Comparison of ENCODE assay signal across 14 cellular contexts in genomic region chr16:86951831-86952598, GRCh38.
DNase-seq lines count a peak whose midpoint lies in the region; ATAC-seq, FAIRE-seq and TF ChIP-seq lines count a peak whose summit lies in the region.
"Had no signal": no experiment of that assay in that cellular context is flagged by ENCODE, and none has a peak within 500 bp of the region (broad histone marks: within the 10 kb centered on the region; RNA-seq: fewer than 3 reads in every experiment).

No MANE protein-coding gene starts in this region.

- H2AFZ ChIP-seq in H1 (ENCODE audit: low read length) = no peak overlapping the region

- H3K27ac ChIP-seq in BLaER1 treated with 17β-estradiol and CSF1 and Interleukin-3, amounts not matched to agents 10 nM and 100 nM = peak overlapping the region in 10 of 11 experiments; percentile 65 to 87 (median 74); a peak in 20 of 22 replicates
- H3K27ac ChIP-seq in H1 (ENCODE audit: low read depth, low read length) = no peak overlapping the region
- peak overlapping the region; percentile 86 for H3K27ac ChIP-seq in mesodermal cell (ENCODE audit: low read depth, low read length, severe bottlenecking)
- H3K27ac ChIP-seq: neutrophil had no signal

- H3K36me3 ChIP-seq in BLaER1 treated with 17β-estradiol and CSF1 and Interleukin-3, amounts not matched to agents 10 nM and 100 nM = no peaks in the 10 kb centered on the region
- H3K36me3 ChIP-seq in H1 (ENCODE audit: control insufficient read depth in 2 of 4, insufficient read depth in 4 of 4, low read length in 3 of 4) (no peaks in the 10 kb centered on the region), mesodermal cell (ENCODE audit: control insufficient read depth, insufficient read depth, low read length) (no peaks in the 10 kb centered on the region)
- H3K36me3 ChIP-seq: neutrophil had no signal

- no peak overlapping the region for H4K8ac ChIP-seq in H1 (ENCODE audit: extremely low read depth, insufficient read depth, low read length)

- H3K4me3 Mint-ChIP-seq in activated CD4-positive, alpha-beta T cell treated with anti-CD3 and anti-CD28 coated beads, Interleukin-2, amount 10 ng/mL, durations not matched to agents 7 days and 5 days = no peak overlapping the region

- peak overlapping the region; percentile 27 to 87 (median 74) for H3K4me2 ChIP-seq in BLaER1 treated with 17β-estradiol and CSF1 and Interleukin-3, amounts not matched to agents 10 nM and 100 nM
- H3K4me2 ChIP-seq in H1 (ENCODE audit: insufficient read depth in 1 of 2, low read depth in 2 of 2, low read length in 2 of 2) = no peak overlapping the region

- H3K79me2 ChIP-seq in H1 (ENCODE audit: control insufficient read depth in 1 of 2, insufficient read depth in 2 of 2, low read length in 2 of 2) = no peaks in the 10 kb centered on the region

- H2BK15ac ChIP-seq in H1 (ENCODE audit: low read length) = no peak overlapping the region

- H3K4me1 ChIP-seq in BLaER1 treated with 17β-estradiol and CSF1 and Interleukin-3, amounts not matched to agents 10 nM and 100 nM = peaks cover 11 to 63% (median 34%) of the 10 kb centered on the region in 10 experiments
- peaks cover 0 to 8% (median 1%) of the 10 kb centered on the region in 4 experiments; a peak in 2 of 7 replicates for H3K4me1 ChIP-seq in H1 (replicated peaks in 1 of 4; ENCODE audit: control insufficient read depth in 3 of 4, insufficient read depth in 4 of 4, low read length in 3 of 4)
- H3K4me1 ChIP-seq in mesodermal cell (ENCODE audit: control insufficient read depth, insufficient read depth, low read length, poor library complexity, severe bottlenecking) = peaks cover 45% of the 10 kb centered on the region

- no peak for TF ChIP-seq CTCF in H1 (IDR thresholded peaks at IDR 0.05; ENCODE audit: control extremely low read depth in 1 of 3, insufficient read depth in 1 of 3, low read depth in 1 of 3, low read length in 3 of 3)

- no peak overlapping the region for H2BK120ac ChIP-seq in H1 (replicated peaks; ENCODE audit: low read depth, low read length)

- no peaks in the 10 kb centered on the region; a peak in 3 of 22 replicates for H3K9me3 ChIP-seq in BLaER1 treated with 17β-estradiol and CSF1 and Interleukin-3, amounts not matched to agents 10 nM and 100 nM (replicated peaks in 1 of 11)
- H3K9me3 ChIP-seq in H1 (ENCODE audit: insufficient read depth in 2 of 2, low read depth in 1 of 2, low read length in 1 of 2) (peaks cover 0 to 6% of the 10 kb centered on the region in 2 experiments; a peak in 1 of 4 replicates), mesodermal cell (ENCODE audit: control insufficient read depth, low read length) (no peaks in the 10 kb centered on the region)
- H3K9me3 ChIP-seq: neutrophil had no signal

- no peak overlapping the region for H2BK5ac ChIP-seq in H1 (ENCODE audit: low read depth, low read length)

- no peak overlapping the region for H2AK5ac ChIP-seq in H1 (ENCODE audit: low read depth, low read length)

- peak overlapping the region in 1 of 10 experiments; percentile 3; a peak in 2 of 20 replicates for H3K4me3 ChIP-seq in BLaER1 treated with 17β-estradiol and CSF1 and Interleukin-3, amounts not matched to agents 10 nM and 100 nM
- no peak overlapping the region for H3K4me3 ChIP-seq in H1 (ENCODE audit: extremely low read depth in 1 of 4, insufficient read depth in 2 of 4, low read depth in 3 of 4, low read length in 4 of 4)
- H3K4me3 ChIP-seq in mesodermal cell (ENCODE audit: extremely low read depth, insufficient read depth, low read length, poor library complexity, severe bottlenecking) = no peak overlapping the region

- no peak overlapping the region for H3K14ac ChIP-seq in H1 (ENCODE audit: insufficient read length)

- H3K18ac ChIP-seq in H1 (ENCODE audit: extremely low read depth, low read length) = no peak overlapping the region

- no peaks in the 10 kb centered on the region for H3K27me3 ChIP-seq in BLaER1 treated with 17β-estradiol and CSF1 and Interleukin-3, amounts not matched to agents 10 nM and 100 nM
- H3K27me3 ChIP-seq in H1 (replicated peaks in 1 of 4; ENCODE audit: control insufficient read depth in 3 of 4, extremely low read depth in 1 of 4, insufficient read depth in 3 of 4, low read length in 3 of 4) = no peaks in the 10 kb centered on the region

- no peak overlapping the region for H3K4ac ChIP-seq in H1 (replicated peaks; ENCODE audit: insufficient read length, low read depth, low read length)

- no peak overlapping the region for H2BK12ac ChIP-seq in H1 (ENCODE audit: low read depth, low read length)

- H3K4me1 Mint-ChIP-seq in activated CD4-positive, alpha-beta T cell treated with anti-CD3 and anti-CD28 coated beads, Interleukin-2, amount 10 ng/mL, durations not matched to agents 7 days and 5 days = peaks cover 6% of the 10 kb centered on the region

- TF ChIP-seq EP300 in H1 (IDR thresholded peaks at IDR 0.05; ENCODE audit: borderline replicate concordance in 1 of 2, low read depth in 2 of 2, low read length in 2 of 2) = no peak

- peak overlapping the region; percentile 70 for H3K56ac ChIP-seq in H1 (replicated peaks; ENCODE audit: insufficient read length, low read depth, low read length)

- peak overlapping the region in 8 of 11 experiments; percentile 3 to 67 (median 53); a peak in 12 of 22 replicates for H3K9ac ChIP-seq in BLaER1 treated with 17β-estradiol and CSF1 and Interleukin-3, amounts not matched to agents 10 nM and 100 nM
- no peak overlapping the region for H3K9ac ChIP-seq in H1 (replicated peaks in 1 of 4; ENCODE audit: extremely low read depth in 1 of 4, low read depth in 3 of 4, low read length in 3 of 4)

- CTCF ChIA-PET in H1 (lab: Charles Lee; ENCODE audit: partially characterized antibody) = interaction anchor here (0.6 to 1.3 kb wide), 3 partner anchors 65 to 470 kb away, joined by 3 read pairs; no protein-coding TSS in a partner anchor
- CTCF ChIA-PET in activated CD4-positive, alpha-beta T cell treated with anti-CD3 and anti-CD28 coated beads, Interleukin-2, amount 10 ng/mL, durations not matched to agents 7 days and 5 days (lab: Charles Lee) = no interaction called here

- no peaks in the 10 kb centered on the region for H3K36me3 Mint-ChIP-seq in activated CD4-positive, alpha-beta T cell treated with anti-CD3 and anti-CD28 coated beads, Interleukin-2, amount 10 ng/mL, durations not matched to agents 7 days and 5 days (ENCODE audit: low read depth)

- no peak for ATAC-seq in HG03097 (IDR thresholded peaks at IDR 0.05; ENCODE audit: low FRiP score, unreplicated experiment)

- H2BK20ac ChIP-seq in H1 (ENCODE audit: low read length) = no peak overlapping the region

- 92% methylated on average over 13 of the region's 13 CpGs; no CpG with 5 or more reads in 1 of the 2 experiments for WGBS in H1 (ENCODE audit: extremely low coverage in 1 of 2, insufficient coverage in 1 of 2, insufficient read length in 1 of 2, insufficient replicate concordance in 2 of 2, low coverage in 1 of 2, low lambda C conversion rate in 2 of 2, missing lambda C conversion rate in 1 of 2), 2 experiments
- 84 to 87% methylated on average over 7 to 12 of the region's 13 CpGs for WGBS in mesodermal cell (ENCODE audit: insufficient coverage in 2 of 2), 2 experiments

- no peak overlapping the region for H4K5ac ChIP-seq in H1 (ENCODE audit: insufficient read length, low read depth, low read length)

- TF ChIP-seq RAD21 in H1 (IDR thresholded peaks at IDR 0.05 in 1 of 2, conservative IDR thresholded peaks at IDR 0.05 in 1 of 2; ENCODE audit: low read depth in 2 of 2, low read length in 2 of 2) = no peak

- H3K27ac Mint-ChIP-seq in activated CD4-positive, alpha-beta T cell treated with anti-CD3 and anti-CD28 coated beads, Interleukin-2, amount 10 ng/mL, durations not matched to agents 7 days and 5 days = no peak overlapping the region

- no peaks in the 10 kb centered on the region for H4K20me1 ChIP-seq in BLaER1 treated with 17β-estradiol and CSF1 and Interleukin-3, amounts not matched to agents 10 nM and 100 nM
- H4K20me1 ChIP-seq in H1 (replicated peaks in 1 of 2; ENCODE audit: control insufficient read depth in 1 of 2, insufficient read depth in 2 of 2, low read length in 2 of 2) = peaks cover 0 to 4% of the 10 kb centered on the region in 2 experiments

- no peak for FAIRE-seq in H1 (lab: Jason Lieb, UNC)
- FAIRE-seq: TTC549 had no signal

- no peak overlapping the region for H4K91ac ChIP-seq in H1 (replicated peaks; ENCODE audit: insufficient read length, low read length)

- POLR2A ChIA-PET in H1 (lab: Charles Lee; ENCODE audit: partially characterized antibody) = no interaction called here
- POLR2A ChIA-PET in activated CD4-positive, alpha-beta T cell treated with anti-CD3 and anti-CD28 coated beads, Interleukin-2, amount 10 ng/mL, durations not matched to agents 7 days and 5 days (lab: Charles Lee) = no interaction called here

- TF ChIP-seq POLR2A in H1 (IDR thresholded peaks at IDR 0.05; ENCODE audit: control extremely low read depth in 1 of 2, low read depth in 2 of 2, low read length in 2 of 2) = no peak

- no peaks in the 10 kb centered on the region for H3K9me3 Mint-ChIP-seq in activated CD4-positive, alpha-beta T cell treated with anti-CD3 and anti-CD28 coated beads, Interleukin-2, amount 10 ng/mL, durations not matched to agents 7 days and 5 days

- H3K27me3 Mint-ChIP-seq in activated CD4-positive, alpha-beta T cell treated with anti-CD3 and anti-CD28 coated beads, Interleukin-2, amount 10 ng/mL, durations not matched to agents 7 days and 5 days = no peaks in the 10 kb centered on the region

- H3K23ac ChIP-seq in H1 (ENCODE audit: insufficient read length) = no peak overlapping the region

- peaks cover 8% of the 10 kb centered on the region; the same call in 1 of the 2 replicates for H3K23me2 ChIP-seq in H1 (ENCODE audit: low read depth, low read length)

- H3K79me1 ChIP-seq in H1 (ENCODE audit: low read depth, low read length) = no peaks in the 10 kb centered on the region

- peak; percentile 58 for DNase-seq in NCI-H460 (ENCODE audit: extremely low read depth, low read depth)
- DNase-seq in H1 (ENCODE audit: low read depth in 1 of 2, low spot score in 2 of 2) = no peak
- no peak for DNase-seq in NOMO-1 treated with dmso at 0.1 percent for 144 hours (lab: John Stamatoyannopoulos, UW; ENCODE audit: unreplicated experiment)
- no peak for DNase-seq in activated CD4-positive, alpha-beta T cell treated with anti-CD3 and anti-CD28 coated beads, Interleukin-2, amount 10 ng/mL, durations not matched to agents 7 days and 5 days
- DNase-seq in NCI-H2107 treated with DMSO at 0.1 percent for 48 hours (lab: John Stamatoyannopoulos, UW; ENCODE audit: unreplicated experiment) = no peak
- DNase-seq: activated naive CD4-positive, alpha-beta T cell; DMS53; glutamatergic neuron; NCI-H2171 had no signal

TF ChIP-seq in H1, 55 proteins besides CTCF, POLR2A, EP300 and RAD21 (continues in another document):
- TF ChIP-seq SAP30 (IDR thresholded peaks at IDR 0.05; ENCODE audit: insufficient read depth, insufficient replicate concordance, low read length) = no peak
- no peak for TF ChIP-seq KDM4A (IDR thresholded peaks at IDR 0.05; ENCODE audit: low read depth, low read length, severe bottlenecking)
- no peak for TF ChIP-seq CREB1 (IDR thresholded peaks at IDR 0.05)
- TF ChIP-seq SP4 (IDR thresholded peaks at IDR 0.05; ENCODE audit: low read length) = no peak

Comparison
In these comparisons a context has a peak if more than half of its experiments do, and no peak if none do; other contexts are left out.
1. H3K4me2 ChIP-seq: peak in BLaER1 treated with 17β-estradiol and CSF1 and Interleukin-3, amounts not matched to agents 10 nM and 100 nM (11 of 11); none in H1 (0 of 2).
2. H3K9ac ChIP-seq: peak in BLaER1 treated with 17β-estradiol and CSF1 and Interleukin-3, amounts not matched to agents 10 nM and 100 nM (8 of 11); none in H1 (0 of 4).